In the genomic region with DNA sequence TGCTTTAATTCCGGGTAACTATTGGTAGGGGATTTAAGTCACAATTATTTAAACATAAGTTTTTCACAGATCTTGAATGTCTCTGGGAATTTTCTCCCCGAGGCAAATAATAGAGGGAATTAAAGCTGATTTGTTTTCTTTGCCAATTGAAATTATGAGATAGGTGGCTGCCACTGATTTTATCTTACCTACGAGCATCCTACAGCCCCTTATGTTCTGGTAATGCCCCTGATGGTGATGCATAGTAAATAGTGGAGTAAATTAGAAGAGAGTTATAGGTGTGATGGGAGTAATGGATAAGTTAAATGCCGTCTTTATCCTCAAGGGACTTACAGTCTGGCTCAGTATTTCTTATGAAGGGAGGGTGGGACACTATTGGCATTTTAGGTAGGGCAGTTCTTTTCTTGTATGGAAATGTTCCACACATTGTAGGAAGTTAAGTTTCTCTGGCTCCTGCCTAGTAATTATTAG, we compare ENCODE assay signal across 2 cellular contexts.
TF ChIP-seq lines count a peak whose summit lies in the region.

No MANE protein-coding gene starts in this region.

TF ChIP-seq in A549, 52 proteins besides CTCF, POLR2A, EP300 and RAD21 (continued from another document):
- TF ChIP-seq, protein P1, sequence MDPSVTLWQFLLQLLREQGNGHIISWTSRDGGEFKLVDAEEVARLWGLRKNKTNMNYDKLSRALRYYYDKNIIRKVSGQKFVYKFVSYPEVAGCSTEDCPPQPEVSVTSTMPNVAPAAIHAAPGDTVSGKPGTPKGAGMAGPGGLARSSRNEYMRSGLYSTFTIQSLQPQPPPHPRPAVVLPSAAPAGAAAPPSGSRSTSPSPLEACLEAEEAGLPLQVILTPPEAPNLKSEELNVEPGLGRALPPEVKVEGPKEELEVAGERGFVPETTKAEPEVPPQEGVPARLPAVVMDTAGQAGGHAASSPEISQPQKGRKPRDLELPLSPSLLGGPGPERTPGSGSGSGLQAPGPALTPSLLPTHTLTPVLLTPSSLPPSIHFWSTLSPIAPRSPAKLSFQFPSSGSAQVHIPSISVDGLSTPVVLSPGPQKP (IDR thresholded peaks at IDR 0.05; ENCODE audit: low read depth, low read length): no peak

TF ChIP-seq in SK-N-SH treated with all-trans-retinoic acid at 6 μM for 48 hours, 23 proteins besides CTCF, POLR2A, EP300 and RAD21:
- TF ChIP-seq, protein P2, sequence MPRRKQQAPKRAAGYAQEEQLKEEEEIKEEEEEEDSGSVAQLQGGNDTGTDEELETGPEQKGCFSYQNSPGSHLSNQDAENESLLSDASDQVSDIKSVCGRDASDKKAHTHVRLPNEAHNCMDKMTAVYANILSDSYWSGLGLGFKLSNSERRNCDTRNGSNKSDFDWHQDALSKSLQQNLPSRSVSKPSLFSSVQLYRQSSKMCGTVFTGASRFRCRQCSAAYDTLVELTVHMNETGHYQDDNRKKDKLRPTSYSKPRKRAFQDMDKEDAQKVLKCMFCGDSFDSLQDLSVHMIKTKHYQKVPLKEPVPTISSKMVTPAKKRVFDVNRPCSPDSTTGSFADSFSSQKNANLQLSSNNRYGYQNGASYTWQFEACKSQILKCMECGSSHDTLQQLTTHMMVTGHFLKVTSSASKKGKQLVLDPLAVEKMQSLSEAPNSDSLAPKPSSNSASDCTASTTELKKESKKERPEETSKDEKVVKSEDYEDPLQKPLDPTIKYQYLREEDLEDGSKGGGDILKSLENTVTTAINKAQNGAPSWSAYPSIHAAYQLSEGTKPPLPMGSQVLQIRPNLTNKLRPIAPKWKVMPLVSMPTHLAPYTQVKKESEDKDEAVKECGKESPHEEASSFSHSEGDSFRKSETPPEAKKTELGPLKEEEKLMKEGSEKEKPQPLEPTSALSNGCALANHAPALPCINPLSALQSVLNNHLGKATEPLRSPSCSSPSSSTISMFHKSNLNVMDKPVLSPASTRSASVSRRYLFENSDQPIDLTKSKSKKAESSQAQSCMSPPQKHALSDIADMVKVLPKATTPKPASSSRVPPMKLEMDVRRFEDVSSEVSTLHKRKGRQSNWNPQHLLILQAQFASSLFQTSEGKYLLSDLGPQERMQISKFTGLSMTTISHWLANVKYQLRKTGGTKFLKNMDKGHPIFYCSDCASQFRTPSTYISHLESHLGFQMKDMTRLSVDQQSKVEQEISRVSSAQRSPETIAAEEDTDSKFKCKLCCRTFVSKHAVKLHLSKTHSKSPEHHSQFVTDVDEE (CRISPR knock-in tag; IDR thresholded peaks at IDR 0.05): peak; percentile 72; the same call in 1 of the 2 replicates
- TF ChIP-seq BACH2 (CRISPR knock-in tag; IDR thresholded peaks at IDR 0.05; ENCODE audit: borderline replicate concordance): no peak
